ENCODE assay signal across 1 cellular context in the genomic region with DNA sequence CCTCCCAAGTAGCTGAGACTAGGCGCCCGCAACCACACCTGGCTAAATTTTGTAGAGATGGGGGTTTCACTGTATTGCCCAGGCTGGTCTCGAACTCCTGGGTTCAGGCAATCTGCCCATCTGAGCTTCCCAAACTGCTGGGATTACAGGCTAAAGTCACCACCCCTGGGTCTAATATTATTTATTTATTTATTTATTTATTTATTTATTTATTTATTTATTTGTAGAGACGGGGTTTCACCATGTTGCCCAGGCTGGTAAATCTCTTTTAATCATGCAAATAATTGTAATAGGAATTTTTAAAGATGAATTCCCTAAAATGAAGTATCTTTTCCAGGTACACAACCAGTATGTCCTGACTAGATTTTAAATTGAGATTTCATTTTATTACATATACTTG.
A peak's percentile ranks its signal among the peaks of the same experiment; 100 is the strongest.
TF ChIP-seq lines count a peak whose summit lies in the region.

No MANE protein-coding gene starts in this region.

TF ChIP-seq in HEK293, 187 proteins besides CTCF, POLR2A, EP300 and RAD21 (continued from another document):
- 0 out of 2 replicates have a peak, but pooled peaks have one; percentile 20 for TF ChIP-seq ZBTB8A (tag by site-specific recombination; IDR thresholded peaks at IDR 0.05)
- TF ChIP-seq GLIS2 (tag by site-specific recombination; IDR thresholded peaks at IDR 0.05): no peak
- TF ChIP-seq ZBTB11 (tag by site-specific recombination; conservative IDR thresholded peaks at IDR 0.05; ENCODE audit: low read depth): 0 out of 2 replicates have a peak, but pooled peaks have one; percentile 44
- no peak for TF ChIP-seq SCRT2 (tag by site-specific recombination; IDR thresholded peaks at IDR 0.05)
- TF ChIP-seq ZNF248 (tag by site-specific recombination; IDR thresholded peaks at IDR 0.05): no peak
- TF ChIP-seq YY1 (tag by site-specific recombination; IDR thresholded peaks at IDR 0.05): no peak
- TF ChIP-seq ZBTB10 (tag by site-specific recombination; IDR thresholded peaks at IDR 0.05): no peak
- TF ChIP-seq ZNF404 (tag by site-specific recombination; IDR thresholded peaks at IDR 0.05): no peak
- TF ChIP-seq ZNF544 (tag by site-specific recombination; IDR thresholded peaks at IDR 0.05): no peak
- no peak for TF ChIP-seq ZNF350 (tag by site-specific recombination; IDR thresholded peaks at IDR 0.05)
- no peak for TF ChIP-seq ZNF513 (tag by site-specific recombination; IDR thresholded peaks at IDR 0.05)
- no peak for TF ChIP-seq KLF8 (tag by site-specific recombination; IDR thresholded peaks at IDR 0.05)
- TF ChIP-seq, protein P1, sequence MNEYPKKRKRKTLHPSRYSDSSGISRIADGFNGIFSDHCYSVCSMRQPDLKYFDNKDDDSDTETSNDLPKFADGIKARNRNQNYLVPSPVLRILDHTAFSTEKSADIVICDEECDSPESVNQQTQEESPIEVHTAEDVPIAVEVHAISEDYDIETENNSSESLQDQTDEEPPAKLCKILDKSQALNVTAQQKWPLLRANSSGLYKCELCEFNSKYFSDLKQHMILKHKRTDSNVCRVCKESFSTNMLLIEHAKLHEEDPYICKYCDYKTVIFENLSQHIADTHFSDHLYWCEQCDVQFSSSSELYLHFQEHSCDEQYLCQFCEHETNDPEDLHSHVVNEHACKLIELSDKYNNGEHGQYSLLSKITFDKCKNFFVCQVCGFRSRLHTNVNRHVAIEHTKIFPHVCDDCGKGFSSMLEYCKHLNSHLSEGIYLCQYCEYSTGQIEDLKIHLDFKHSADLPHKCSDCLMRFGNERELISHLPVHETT (tag by site-specific recombination; IDR thresholded peaks at IDR 0.05): no peak
- TF ChIP-seq ELK4 (IDR thresholded peaks at IDR 0.05; ENCODE audit: borderline replicate concordance, low read depth, low read length): no peak
- TF ChIP-seq ZNF10 (tag by site-specific recombination; IDR thresholded peaks at IDR 0.05): no peak
- TF ChIP-seq ZNF555 (tag by site-specific recombination; conservative IDR thresholded peaks at IDR 0.05): peak; percentile 50
- TF ChIP-seq IKZF3 (tag by site-specific recombination; IDR thresholded peaks at IDR 0.05): no peak
- no peak for TF ChIP-seq ZEB2 (tag by site-specific recombination; IDR thresholded peaks at IDR 0.05)
- peak; percentile 26; the same call in 1 of the 2 replicates for TF ChIP-seq ZNF623 (tag by site-specific recombination; IDR thresholded peaks at IDR 0.05)
- TF ChIP-seq SP2 (tag by site-specific recombination; IDR thresholded peaks at IDR 0.05): no peak
- TF ChIP-seq ZNF423 (tag by site-specific recombination; IDR thresholded peaks at IDR 0.05): no peak
